22 cellular contexts compared by ENCODE assay signal in the genomic region with DNA sequence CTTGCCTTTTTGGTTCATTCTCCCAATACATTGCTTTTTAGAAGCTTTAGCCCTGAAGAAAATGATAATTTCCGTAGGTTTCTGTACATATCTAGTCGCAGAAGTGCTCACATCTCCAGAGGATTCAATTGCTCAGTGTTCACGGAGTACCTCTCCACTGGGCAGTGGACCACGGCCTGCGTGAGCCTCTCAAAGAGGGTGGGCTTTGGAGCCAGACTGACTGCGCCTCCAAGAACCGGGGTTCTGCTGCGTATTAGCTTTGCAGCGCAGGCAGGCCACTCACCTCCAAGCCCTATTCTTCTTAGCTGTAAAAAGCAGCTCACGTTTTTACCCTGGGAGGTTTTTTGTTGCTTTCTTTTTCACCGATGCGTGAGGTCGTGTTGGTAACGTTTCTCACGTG. TPM values are rescaled to one million over a fixed set of nuclear protein-coding genes. Genes with fewer than 3 reads are reported as not detected.
"Had no signal": no experiment of that assay in that cellular context is flagged by ENCODE, and none has a peak within 500 bp of the region (broad histone marks: within the 10 kb centered on the region; RNA-seq: fewer than 3 reads in every experiment).

No MANE protein-coding gene starts in this region.

- H3K9me3 Mint-ChIP-seq: IgD-negative memory B cell had no signal

- FAIRE-seq: HTR-8/SVneo, K562 had no signal

- H3K27ac ChIP-seq: HL-60, KMS-11, RWPE1 had no signal

- H3K4me3 Mint-ChIP-seq: IgD-negative memory B cell had no signal

- H3K27ac Mint-ChIP-seq: IgD-negative memory B cell had no signal

- DNase-seq: Kasumi-1, MM.1S, NCI-H1092 treated with DMSO at 0.1 percent for 48 hours, NCI-H1436, NCI-H187, NCI-H2029, NCI-H2081 treated with DMSO at 0.1 percent for 48 hours, NCI-H2227 treated with DMSO at 0.1 percent for 48 hours, NCI-H524, NCI-H526 treated with DMSO at 0.1 percent for 48 hours, NCI-H774, SHP77, SK-N-SH, SW 1271 had no signal

- H3K4me3 ChIP-seq: K562 had no signal

- H3K9me3 ChIP-seq: SK-N-SH had no signal

- H3K27me3 Mint-ChIP-seq: IgD-negative memory B cell had no signal

RNA-seq across cellular contexts. Expression of a gene that starts 35.4 kb away (rescaled TPM):
- total RNA-seq: K562, NCI-H460, SK-MEL-5 had no signal
- polyA plus RNA-seq: IgD-negative memory B cell, K562, SK-N-SH had no signal
